In the genomic region with DNA sequence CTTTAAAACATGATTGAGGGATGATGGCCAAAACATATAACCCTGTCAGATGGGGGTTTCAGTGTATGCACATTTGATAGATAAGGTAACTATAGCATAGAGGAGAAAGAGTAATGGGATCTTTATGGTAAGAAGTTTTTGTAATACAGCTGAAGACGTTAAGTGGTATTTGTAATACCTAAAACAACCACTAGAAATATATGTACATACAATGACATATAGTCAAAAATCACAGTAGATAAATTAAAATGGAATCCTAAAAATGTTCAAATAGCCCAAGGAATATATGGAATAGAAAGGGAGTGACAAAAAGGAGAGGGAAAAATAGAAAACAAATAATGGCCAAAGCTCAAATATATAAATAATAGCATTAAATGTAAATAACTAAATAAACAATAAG, we compare ENCODE assay signal across 16 cellular contexts.
"Had no signal": no experiment of that assay in that cellular context is flagged by ENCODE, and none has a peak within 500 bp of the region (broad histone marks: within the 10 kb centered on the region; RNA-seq: fewer than 3 reads in every experiment).

No MANE protein-coding gene starts in this region.

- H3K27me3 Mint-ChIP-seq: activated naive CD8-positive, alpha-beta T cell treated with anti-CD3 and anti-CD28 coated beads, Interleukin-2, amount 10 ng/mL, durations not matched to agents 7 days and 5 days; stimulated activated naive CD8-positive, alpha-beta T cell treated with anti-CD3 and anti-CD28 coated beads, Interleukin-15, amount 100 ng/mL, for 72 hours had no signal

- H3K4me3 Mint-ChIP-seq: activated CD8-positive, alpha-beta T cell treated with anti-CD3 and anti-CD28 coated beads, Interleukin-2, amount 10 ng/mL, durations not matched to agents 7 days and 5 days; activated naive CD8-positive, alpha-beta T cell treated with anti-CD3 and anti-CD28 coated beads, Interleukin-2, amount 10 ng/mL, durations not matched to agents 7 days and 5 days; memory B cell; stimulated activated naive CD8-positive, alpha-beta T cell treated with anti-CD3 and anti-CD28 coated beads, Interleukin-15, amount 100 ng/mL, for 72 hours; WTC11 had no signal

- H3K4me1 ChIP-seq: heart left ventricle, testis had no signal

- H3K4me3 ChIP-seq: dorsolateral prefrontal cortex, heart left ventricle, ovary, testis had no signal

- H3K27ac Mint-ChIP-seq: activated CD8-positive, alpha-beta T cell treated with anti-CD3 and anti-CD28 coated beads, Interleukin-2, amount 10 ng/mL, durations not matched to agents 7 days and 5 days; activated naive CD8-positive, alpha-beta T cell treated with anti-CD3 and anti-CD28 coated beads, Interleukin-2, amount 10 ng/mL, durations not matched to agents 7 days and 5 days; memory B cell; stimulated activated naive CD8-positive, alpha-beta T cell treated with anti-CD3 and anti-CD28 coated beads, Interleukin-15, amount 100 ng/mL, for 72 hours; WTC11 had no signal

- H3K27me3 ChIP-seq: dorsolateral prefrontal cortex, heart left ventricle, ovary, testis had no signal

- H3K4me1 Mint-ChIP-seq: activated naive CD8-positive, alpha-beta T cell treated with anti-CD3 and anti-CD28 coated beads, Interleukin-2, amount 10 ng/mL, durations not matched to agents 7 days and 5 days; memory B cell; stimulated activated naive CD8-positive, alpha-beta T cell treated with anti-CD3 and anti-CD28 coated beads, Interleukin-15, amount 100 ng/mL, for 72 hours; WTC11 had no signal

- H3K9me3 ChIP-seq: heart left ventricle, ovary, testis had no signal

- H3K27ac ChIP-seq: dorsolateral prefrontal cortex, heart left ventricle, ovary, testis had no signal

- H3K36me3 ChIP-seq: heart left ventricle, ovary had no signal

- ATAC-seq: activated CD8-positive, alpha-beta T cell treated with anti-CD3 and anti-CD28 coated beads, Interleukin-2, amount 10 ng/mL, durations not matched to agents 7 days and 5 days; heart left ventricle; left lobe of liver; stimulated activated naive CD8-positive, alpha-beta T cell treated with anti-CD3 and anti-CD28 coated beads, Interleukin-15, amount 100 ng/mL, for 72 hours; WTC11 had no signal

- DNase-seq: activated CD4-positive, alpha-beta T cell treated with anti-CD3 and anti-CD28 coated beads for 48 hours; activated CD8-positive, alpha-beta memory T cell treated with anti-CD3 and anti-CD28 coated beads, Interleukin-2, amount 50 U/mL, for 48 hours; activated CD8-positive, alpha-beta T cell treated with anti-CD3 and anti-CD28 coated beads, Interleukin-2, amount 10 ng/mL, durations not matched to agents 7 days and 5 days; activated naive CD8-positive, alpha-beta T cell treated with anti-CD3 and anti-CD28 coated beads, Interleukin-2, amount 10 ng/mL, durations not matched to agents 7 days and 5 days; anterior cingulate cortex; dorsolateral prefrontal cortex; foreskin melanocyte; heart left ventricle; ovary; stimulated activated CD4-positive, alpha-beta T cell treated with anti-CD3 and anti-CD28 coated beads, Interleukin-15, amount 100 ng/mL, for 24 hours; stimulated activated CD4-positive, alpha-beta T cell treated with anti-CD3 and anti-CD28 coated beads, Interleukin-4, amount 100 ng/mL, for 24 hours; stimulated activated naive CD8-positive, alpha-beta T cell treated with anti-CD3 and anti-CD28 coated beads, Interleukin-15, amount 100 ng/mL, for 72 hours; testis had no signal

- H3K36me3 Mint-ChIP-seq: activated naive CD8-positive, alpha-beta T cell treated with anti-CD3 and anti-CD28 coated beads, Interleukin-2, amount 10 ng/mL, durations not matched to agents 7 days and 5 days; memory B cell; WTC11 had no signal
